Comparison of ENCODE assay signal across 19 cellular contexts in the genomic region with DNA sequence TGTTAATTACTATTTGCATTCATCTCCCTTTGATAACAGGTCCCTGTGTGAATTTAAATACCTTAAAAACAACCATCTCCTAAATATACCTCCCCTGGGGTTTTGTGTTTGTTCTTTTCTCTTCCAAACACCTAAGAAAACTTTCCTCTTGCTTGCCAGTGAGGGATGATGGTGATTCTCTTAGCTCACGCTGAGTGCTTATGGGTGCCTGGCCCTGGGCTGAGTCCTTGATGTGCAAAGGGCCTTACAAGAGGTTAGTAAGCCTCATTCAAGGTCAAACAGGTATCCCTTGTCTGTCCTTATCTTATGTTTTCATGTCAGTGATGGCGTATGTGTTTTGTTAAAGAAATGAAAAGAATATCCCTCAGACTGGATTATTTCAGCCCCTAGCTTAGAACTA.
DNase-seq lines count a peak whose midpoint lies in the region; ATAC-seq, FAIRE-seq and TF ChIP-seq lines count a peak whose summit lies in the region.
"Had no signal": no experiment of that assay in that cellular context is flagged by ENCODE, and none has a peak within 500 bp of the region (broad histone marks: within the 10 kb centered on the region; RNA-seq: fewer than 3 reads in every experiment).

No MANE protein-coding gene starts in this region.

- DNase-seq in Daoy (ENCODE audit: low read depth): peak; percentile 25
- no peak for DNase-seq in GM12878 (ENCODE audit: low read depth, low spot score)
- DNase-seq in mesenchymal stem cell: no peak
- DNase-seq in hepatic stellate cell (ENCODE audit: low spot score): no peak
- no peak for DNase-seq in NCI-H446 treated with DMSO at 0.1 percent for 48 hours (lab: John Stamatoyannopoulos, UW)
- no peak for DNase-seq in kidney glomerular epithelial cell (lab: John Stamatoyannopoulos, UW)
- DNase-seq in CD4-positive, alpha-beta memory T cell: no peak
- DNase-seq: AML-193; CD4-positive, CD25-positive, alpha-beta regulatory T cell; DMS79 treated with DMSO at 0.1 percent for 48 hours; GDM1; NCI-H1092 treated with DMSO at 0.1 percent for 48 hours; NCI-H1694; Right ventricle myocardium superior had no signal

- H3K14ac ChIP-seq in mesenchymal stem cell (ENCODE audit: low read length in 2 of 2): no peak overlapping the region

- no TSS peak for BruUV-seq in GM12878 (replicated peaks; lab: Mats Ljungman, UMichigan)

- RAD21 ChIA-PET in GM12878 (lab: Charles Lee; ENCODE audit: unreplicated experiment): interaction anchor here (0.5 to 1.7 kb wide), 2 partner anchors 8 to 74 kb away, joined by 3 read pairs; no protein-coding TSS in a partner anchor

- H3K79me2 ChIP-seq in GM12878 (ENCODE audit: control insufficient read depth, insufficient read depth, low read length): no peaks in the 10 kb centered on the region

- WGBS in GM12878 (ENCODE audit: insufficient coverage, insufficient replicate concordance, low lambda C conversion rate, missing lambda C conversion rate): 20% methylated on average over 2 of the region's 2 CpGs
- 80% methylated on average over 1 of the region's 2 CpGs for WGBS in mesenchymal stem cell

- no peaks in the 10 kb centered on the region for H3K79me1 ChIP-seq in mesenchymal stem cell (replicated peaks; ENCODE audit: low read length, poor library complexity, severe bottlenecking)

- no peak overlapping the region for H3K4ac ChIP-seq in mesenchymal stem cell (ENCODE audit: low read depth in 1 of 2, low read length in 2 of 2)

- no peak overlapping the region for H2AFZ ChIP-seq in GM12878 (ENCODE audit: control insufficient read depth, low read depth, low read length)
- H2AFZ ChIP-seq in mesenchymal stem cell (ENCODE audit: low read depth, low read length): peak overlapping the region; percentile 53

- no peak overlapping the region for H3K4me3 Mint-ChIP-seq in CD4-positive, alpha-beta memory T cell
- H3K4me3 Mint-ChIP-seq: CD4-positive, CD25-positive, alpha-beta regulatory T cell had no signal

- no peaks in the 10 kb centered on the region for H3K4me1 Mint-ChIP-seq in CD4-positive, alpha-beta memory T cell
- H3K4me1 Mint-ChIP-seq: CD4-positive, CD25-positive, alpha-beta regulatory T cell had no signal

- no peak for TF ChIP-seq CTCF in GM12878 (IDR thresholded peaks at IDR 0.05 in 2 of 3, conservative IDR thresholded peaks at IDR 0.05 in 1 of 3; ENCODE audit: control insufficient read depth in 2 of 3, extremely low read depth in 1 of 3, insufficient read depth in 1 of 3, low read depth in 3 of 3, low read length in 3 of 3)

- FAIRE-seq in GM12878 (lab: Jason Lieb, UNC): peak; percentile 57
- FAIRE-seq: A204.1, HTR-8/SVneo had no signal

- H3K4me1 ChIP-seq in GM12878 (ENCODE audit: control insufficient read depth, insufficient read depth, low read length): peaks cover 4% of the 10 kb centered on the region
- H3K4me1 ChIP-seq in mesenchymal stem cell (ENCODE audit: control insufficient read depth, insufficient read depth, low read depth, low read length): peaks cover 1% of the 10 kb centered on the region
- H3K4me1 ChIP-seq in CD4-positive, alpha-beta memory T cell (ENCODE audit: insufficient read depth, low read length): no peaks in the 10 kb centered on the region

- SMC1A ChIA-PET in GM12878 (lab: Charles Lee; ENCODE audit: uncharacterized antibody, unreplicated experiment): interaction anchor here (0.8 to 1.6 kb wide), 4 partner anchors 9 to 421 kb away, joined by 3 to 5 read pairs (median 3); no protein-coding TSS in a partner anchor

- H2AK5ac ChIP-seq in mesenchymal stem cell (ENCODE audit: low read length, severe bottlenecking): peak overlapping the region; percentile 36

- intact Hi-C loops in GM12878 (cut with micrococcal nuclease; ENCODE audit: unreplicated experiment): no loop called here
- intact Hi-C loops in CD4-positive, alpha-beta memory T cell (cut with micrococcal nuclease): no loop called here

- in situ Hi-C loops in GM12878 (cut with MboI): no loop called here

- TF ChIP-seq POLR2A in GM12878 (IDR thresholded peaks at IDR 0.05; ENCODE audit: low read depth, low read length): no peak

- H3K27ac ChIP-seq in GM12878 (ENCODE audit: control insufficient read depth, insufficient read depth) (no peak overlapping the region), mesenchymal stem cell (ENCODE audit: low read length, poor library complexity, severe bottlenecking) (no peak overlapping the region)
- no peak overlapping the region for H3K27ac ChIP-seq in CD4-positive, alpha-beta memory T cell (ENCODE audit: low read depth, low read length)

- H3K27me3 ChIP-seq in GM12878 (replicated peaks in 1 of 2; ENCODE audit: control insufficient read depth in 2 of 2, insufficient read depth in 2 of 2, low read length in 1 of 2) (no peaks in the 10 kb centered on the region), mesenchymal stem cell (ENCODE audit: control insufficient read depth in 1 of 2, insufficient read depth in 1 of 2, low read length in 2 of 2) (no peaks in the 10 kb centered on the region)
- H3K27me3 ChIP-seq in CD4-positive, alpha-beta memory T cell (ENCODE audit: insufficient read depth, low read length): no peaks in the 10 kb centered on the region

- H3K4me2 ChIP-seq in GM12878 (ENCODE audit: control insufficient read depth, insufficient read depth): no peak overlapping the region
- H3K4me2 ChIP-seq in mesenchymal stem cell (ENCODE audit: low read length, poor library complexity, severe bottlenecking): no peak overlapping the region

- H3K27me3 Mint-ChIP-seq in CD4-positive, alpha-beta memory T cell: peaks cover 16 to 18% of the 10 kb centered on the region in 2 donors

- no peak for TF ChIP-seq EP300 in GM12878 (IDR thresholded peaks at IDR 0.05; ENCODE audit: borderline replicate concordance in 1 of 2, control insufficient read depth in 1 of 2, low read depth in 2 of 2, low read length in 2 of 2)

- H3K4me3 ChIP-seq in GM12878 (no peak overlapping the region), mesenchymal stem cell (ENCODE audit: insufficient read depth in 1 of 2, low read depth in 1 of 2, low read length in 2 of 2) (no peak overlapping the region)
- no peak overlapping the region for H3K4me3 ChIP-seq in CD4-positive, alpha-beta memory T cell (ENCODE audit: low read length in 2 of 2)

- peak overlapping the region in 1 of 2 experiments; percentile 76 for H3K18ac ChIP-seq in mesenchymal stem cell (ENCODE audit: low read depth in 1 of 2, low read length in 2 of 2)

- ATAC-seq in HG02642 (IDR thresholded peaks at IDR 0.05; ENCODE audit: poor library complexity, unreplicated experiment) (peak; percentile 16), GM12878 (peak; percentile 17; the same call in 2 of the 3 replicates)
- ATAC-seq: HCT116, Panc1 had no signal

- H4K91ac ChIP-seq in mesenchymal stem cell (ENCODE audit: low read length): no peak overlapping the region

- no peak overlapping the region for H3K23ac ChIP-seq in mesenchymal stem cell (ENCODE audit: low read length in 2 of 2)

- no peaks in the 10 kb centered on the region for H4K20me1 ChIP-seq in GM12878 (ENCODE audit: control insufficient read depth, insufficient read depth)

- no peaks in the 10 kb centered on the region for H3K36me3 ChIP-seq in GM12878 (ENCODE audit: control insufficient read depth in 2 of 2, insufficient read depth in 2 of 2, low read length in 1 of 2)
- no peaks in the 10 kb centered on the region for H3K36me3 ChIP-seq in mesenchymal stem cell (ENCODE audit: control insufficient read depth in 1 of 2, insufficient read depth in 2 of 2, low read depth in 1 of 2, low read length in 2 of 2)
- H3K36me3 ChIP-seq in CD4-positive, alpha-beta memory T cell (ENCODE audit: insufficient read depth, low read length): no peaks in the 10 kb centered on the region

- no peak overlapping the region for H2BK5ac ChIP-seq in mesenchymal stem cell (ENCODE audit: low read depth, low read length, poor library complexity, severe bottlenecking)

- no peak overlapping the region for H4K8ac ChIP-seq in mesenchymal stem cell (ENCODE audit: low read length)

- H3K9me3 ChIP-seq in GM12878 (replicated peaks; ENCODE audit: control insufficient read depth, insufficient read depth, low read length): peaks cover 3% of the 10 kb centered on the region
- H3K9me3 ChIP-seq in mesenchymal stem cell (ENCODE audit: control insufficient read depth, low read length): peaks cover 23% of the 10 kb centered on the region
- H3K9me3 ChIP-seq in CD4-positive, alpha-beta memory T cell (ENCODE audit: control insufficient read depth in 1 of 2, low read length in 2 of 2): no peaks in the 10 kb centered on the region

- POLR2A ChIA-PET in GM12878 (lab: Charles Lee): no interaction called here
- POLR2A ChIA-PET in CD4-positive, alpha-beta memory T cell (lab: Charles Lee; ENCODE audit: partially characterized antibody): no interaction called here

- H3K9ac ChIP-seq in GM12878 (ENCODE audit: control insufficient read depth, insufficient read depth, low read length): no peak overlapping the region
- H3K9ac ChIP-seq in mesenchymal stem cell (ENCODE audit: low read length): peak overlapping the region; percentile 18

- no peak overlapping the region for H2BK120ac ChIP-seq in mesenchymal stem cell (ENCODE audit: low read depth, low read length)

- H2BK12ac ChIP-seq in mesenchymal stem cell (ENCODE audit: low read length in 2 of 2): peak overlapping the region in 1 of 2 experiments; percentile 84

- H2BK15ac ChIP-seq in mesenchymal stem cell (ENCODE audit: low read depth, poor library complexity, severe bottlenecking): no peak overlapping the region

- no peaks in the 10 kb centered on the region for H3K36me3 Mint-ChIP-seq in CD4-positive, alpha-beta memory T cell
- H3K36me3 Mint-ChIP-seq: CD4-positive, CD25-positive, alpha-beta regulatory T cell had no signal

- CTCF ChIA-PET in GM12878 (lab: Yijun Ruan, JAX): interaction anchor here (0.6 to 3.2 kb wide), 3 partner anchors 8 to 435 kb away, joined by 3 to 12 read pairs (median 6); no protein-coding TSS in a partner anchor
- CTCF ChIA-PET in CD4-positive, alpha-beta memory T cell (lab: Charles Lee; ENCODE audit: partially characterized antibody): interaction anchor here (1.0 kb wide), 1 partner anchor 8 kb away, joined by 3 read pairs; no protein-coding TSS in a partner anchor

- H3K9me3 Mint-ChIP-seq in CD4-positive, alpha-beta memory T cell: peaks cover 3 to 31% (median 21%) of the 10 kb centered on the region in 8 donors

- TF ChIP-seq RAD21 in GM12878 (IDR thresholded peaks at IDR 0.05; ENCODE audit: insufficient read depth, low read depth, low read length): no peak

- no peak overlapping the region for H3K27ac Mint-ChIP-seq in CD4-positive, alpha-beta memory T cell
- H3K27ac Mint-ChIP-seq: CD4-positive, CD25-positive, alpha-beta regulatory T cell had no signal

TF ChIP-seq in GM12878, 131 proteins besides CTCF, POLR2A, EP300 and RAD21 (continues in another document):
- TF ChIP-seq ZNF622 (IDR thresholded peaks at IDR 0.05): no peak
- TF ChIP-seq, protein P1, sequence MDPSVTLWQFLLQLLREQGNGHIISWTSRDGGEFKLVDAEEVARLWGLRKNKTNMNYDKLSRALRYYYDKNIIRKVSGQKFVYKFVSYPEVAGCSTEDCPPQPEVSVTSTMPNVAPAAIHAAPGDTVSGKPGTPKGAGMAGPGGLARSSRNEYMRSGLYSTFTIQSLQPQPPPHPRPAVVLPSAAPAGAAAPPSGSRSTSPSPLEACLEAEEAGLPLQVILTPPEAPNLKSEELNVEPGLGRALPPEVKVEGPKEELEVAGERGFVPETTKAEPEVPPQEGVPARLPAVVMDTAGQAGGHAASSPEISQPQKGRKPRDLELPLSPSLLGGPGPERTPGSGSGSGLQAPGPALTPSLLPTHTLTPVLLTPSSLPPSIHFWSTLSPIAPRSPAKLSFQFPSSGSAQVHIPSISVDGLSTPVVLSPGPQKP (IDR thresholded peaks at IDR 0.05; ENCODE audit: low read depth, low read length): no peak
